ENCODE assay signal across 8 cellular contexts in the genomic region with DNA sequence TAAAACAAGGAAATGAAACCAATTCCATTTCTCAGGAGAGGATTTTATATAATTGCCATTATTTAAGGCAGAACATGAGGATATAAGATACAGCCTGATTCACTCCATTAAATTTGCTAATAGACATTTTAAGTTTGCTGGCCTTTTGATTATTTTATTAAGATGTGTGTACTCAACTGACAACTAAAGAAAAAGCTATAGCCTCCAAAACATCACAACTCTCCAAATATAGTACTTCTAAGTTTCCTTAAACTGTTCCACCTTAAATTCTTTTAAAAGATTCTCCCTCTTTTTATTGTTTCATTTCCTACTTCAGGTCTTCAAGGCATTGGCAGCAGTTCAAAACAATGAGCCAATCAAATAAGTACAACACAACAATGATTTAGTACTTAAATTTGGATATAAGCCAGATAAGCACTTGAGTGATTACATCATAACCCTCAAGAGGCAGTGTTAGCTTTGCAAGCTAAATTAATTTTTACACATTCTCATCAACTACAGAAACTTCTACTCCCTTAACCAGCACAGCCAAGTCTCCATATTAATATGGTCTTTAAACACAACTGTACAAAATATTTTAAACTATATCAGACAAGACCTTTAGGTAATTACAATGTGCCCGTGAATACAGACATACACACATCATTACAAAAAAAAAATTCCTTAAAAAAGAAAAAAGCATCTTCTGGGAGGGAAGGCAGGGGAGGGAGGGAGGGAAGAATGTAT.
DNase-seq lines count a peak whose midpoint lies in the region; ATAC-seq, FAIRE-seq and TF ChIP-seq lines count a peak whose summit lies in the region.

No MANE protein-coding gene starts in this region.

- ATAC-seq in Right ventricle myocardium inferior (peak; percentile 73), K562 (peak; percentile 86), right lobe of liver (peak; percentile 40 to 82 (median 60)), HG03439 (IDR thresholded peaks at IDR 0.05; ENCODE audit: unreplicated experiment) (no peak), GM19328 (IDR thresholded peaks at IDR 0.05; ENCODE audit: unreplicated experiment) (no peak)

- CTCF ChIA-PET in K562 (lab: Yijun Ruan, JAX; ENCODE audit: low intra/inter-chr PET ratio): no interaction called here

- H4K20me1 ChIP-seq in K562 (replicated peaks; ENCODE audit: control insufficient read depth, insufficient read depth, low read length): no peaks in the 10 kb centered on the region

- BruUV-seq in K562 (replicated peaks; lab: Mats Ljungman, UMichigan): no TSS peak

- no peaks in the 10 kb centered on the region for H3K9me3 ChIP-seq in right atrium auricular region
- no peaks in the 10 kb centered on the region for H3K9me3 ChIP-seq in K562 (replicated peaks; ENCODE audit: control insufficient read depth, insufficient read depth, low read depth, low read length)
- H3K9me3 ChIP-seq in right lobe of liver: no peaks in the 10 kb centered on the region

- TF ChIP-seq EP300 in K562 (IDR thresholded peaks at IDR 0.05; ENCODE audit: low read length): peak; percentile 58

- peaks cover 9% of the 10 kb centered on the region for H3K36me3 ChIP-seq in right atrium auricular region
- H3K36me3 ChIP-seq in K562 (ENCODE audit: control insufficient read depth, insufficient read depth, low read length): peaks cover 39% of the 10 kb centered on the region
- H3K36me3 ChIP-seq in right lobe of liver: peaks cover 0 to 16% (median 6%) of the 10 kb centered on the region in 4 donors

- in situ Hi-C loops in K562 (cut with MboI): no loop called here

- 28% methylated on average over 1 of the region's 1 CpG for WGBS in K562 (ENCODE audit: insufficient coverage, low coverage, missing lambda C conversion rate)
- 67% methylated on average over 1 of the region's 1 CpG for WGBS in right lobe of liver (ENCODE audit: insufficient coverage, low coverage, low lambda C conversion rate, missing lambda C conversion rate)

- H3K4me1 ChIP-seq in right atrium auricular region (peaks cover 0 to 18% of the 10 kb centered on the region in 2 donors), K562 (replicated peaks in 1 of 2; ENCODE audit: control insufficient read depth in 2 of 2, insufficient read depth in 2 of 2, low read length in 2 of 2) (peaks cover 0 to 11% of the 10 kb centered on the region in 2 experiments; a peak in 2 of 5 replicates), right lobe of liver (peaks cover 0 to 10% (median 4%) of the 10 kb centered on the region in 4 donors)

- peaks cover 52% of the 10 kb centered on the region for H3K79me2 ChIP-seq in K562 (ENCODE audit: control insufficient read depth, insufficient read depth, low read length)

- no peak for DNase-seq in Right ventricle myocardium inferior (ENCODE audit: missing footprints)
- DNase-seq in right atrium auricular region (ENCODE audit: low spot score): no peak
- peak; percentile 91 for DNase-seq in NCI-H226
- peak; percentile 51 to 81 (median 63) for DNase-seq in K562 (ENCODE audit: extremely low read depth in 1 of 4, low spot score in 3 of 4)
- DNase-seq in right lobe of liver: no peak
- DNase-seq in activated T-cell treated with anti-CD3 and anti-CD28 coated beads, Interleukin-2, amount 50 U/mL, for 48 hours: no peak

- no peak overlapping the region for H3K4me2 ChIP-seq in K562 (ENCODE audit: insufficient read depth, low read length)

- H3K9ac ChIP-seq in K562 (ENCODE audit: insufficient read depth in 1 of 2, low read depth in 2 of 2, low read length in 2 of 2): peak overlapping the region in 1 of 2 experiments; percentile 27; a peak in 1 of 4 replicates

- no peak for TF ChIP-seq CTCF in right atrium auricular region (IDR thresholded peaks at IDR 0.05)
- TF ChIP-seq CTCF in K562 (IDR thresholded peaks at IDR 0.05 in 2 of 3, conservative IDR thresholded peaks at IDR 0.05 in 1 of 3; ENCODE audit: insufficient read depth in 2 of 3, low read depth in 1 of 3, low read length in 3 of 3): 0 out of 6 replicates have a peak, but pooled peaks of 1 of the 3 experiments have one; percentile 15
- TF ChIP-seq CTCF in right lobe of liver (IDR thresholded peaks at IDR 0.05): no peak

- no peak overlapping the region for H2AFZ ChIP-seq in K562 (ENCODE audit: low read depth, low read length)

- no peak; a peak in 2 of 4 replicates for TF ChIP-seq RAD21 in K562 (CRISPR knock-in tag; conservative IDR thresholded peaks at IDR 0.05 in 1 of 2, IDR thresholded peaks at IDR 0.05 in 1 of 2)

- H3K27me3 ChIP-seq in right atrium auricular region (no peaks in the 10 kb centered on the region), K562 (ENCODE audit: control insufficient read depth in 2 of 2, insufficient read depth in 2 of 2, low read length in 2 of 2) (no peaks in the 10 kb centered on the region), right lobe of liver (no peaks in the 10 kb centered on the region)

- no peak for TF ChIP-seq POLR2A in K562 (conservative IDR thresholded peaks at IDR 0.05)
- no peak for TF ChIP-seq POLR2A in right lobe of liver (IDR thresholded peaks at IDR 0.05)

- peak overlapping the region in 1 of 2 donors; percentile 13 for H3K27ac ChIP-seq in right atrium auricular region
- H3K27ac ChIP-seq in K562 (ENCODE audit: extremely low read depth, low read depth, low read length): peak overlapping the region; percentile 57; the same call in 2 of the 3 replicates
- no peak overlapping the region for H3K27ac ChIP-seq in right lobe of liver

- POLR2A ChIA-PET in K562 (lab: Yijun Ruan, JAX): interaction anchor here (2.4 kb wide), 1 partner anchor 10 kb away, joined by 10 read pairs; no protein-coding TSS in a partner anchor

- intact Hi-C loops in Right ventricle myocardium inferior (cut with DNase I) (no loop called here), K562 (cut with micrococcal nuclease) (no loop called here), right lobe of liver (cut with DNase I) (no loop called here)

- no peak overlapping the region for H3K4me3 ChIP-seq in right atrium auricular region
- H3K4me3 ChIP-seq in K562: no peak overlapping the region
- H3K4me3 ChIP-seq in right lobe of liver: no peak overlapping the region

- H3K9me1 ChIP-seq in K562 (ENCODE audit: control insufficient read depth, insufficient read depth, low read length): no peaks in the 10 kb centered on the region

- peak; percentile 76 for FAIRE-seq in K562 (lab: Jason Lieb, UNC)

TF ChIP-seq in K562, 482 proteins besides CTCF, POLR2A, EP300 and RAD21 (continues in another document):
- TF ChIP-seq ARID2 (IDR thresholded peaks at IDR 0.05): no peak
- no peak for TF ChIP-seq KHSRP (IDR thresholded peaks at IDR 0.05)
- TF ChIP-seq ZNF263 (CRISPR knock-in tag; IDR thresholded peaks at IDR 0.05; ENCODE audit: borderline replicate concordance): no peak
- TF ChIP-seq LEF1 (IDR thresholded peaks at IDR 0.05): peak; percentile 64; the same call in 1 of the 2 replicates
- TF ChIP-seq HDGF (IDR thresholded peaks at IDR 0.05): no peak
- no peak for TF ChIP-seq GTF2B (IDR thresholded peaks at IDR 0.05; ENCODE audit: extremely low read depth, insufficient read length)
- TF ChIP-seq MYBL2 (IDR thresholded peaks at IDR 0.05; ENCODE audit: low read depth): peak; percentile 74
- no peak for TF ChIP-seq MYBL2 (CRISPR knock-in tag; IDR thresholded peaks at IDR 0.05; ENCODE audit: borderline replicate concordance)
- TF ChIP-seq XRCC5 (IDR thresholded peaks at IDR 0.05; ENCODE audit: low read depth, low read length): no peak
- no peak for TF ChIP-seq ZNF707 (CRISPR knock-in tag; conservative IDR thresholded peaks at IDR 0.05)
- TF ChIP-seq KLF6 (CRISPR knock-in tag; IDR thresholded peaks at IDR 0.05; ENCODE audit: borderline replicate concordance): no peak
- TF ChIP-seq MNT (conservative IDR thresholded peaks at IDR 0.05): peak in 1 of 2 experiments; percentile 12; a peak in 1 of 4 replicates

Comparison
In these comparisons a context has a peak if more than half of its experiments do, and no peak if none do; other contexts are left out.
1. ATAC-seq: peak in Right ventricle myocardium inferior (single experiment), K562 (single experiment) and right lobe of liver (4 of 4); none in HG03439 (single experiment) and GM19328 (single experiment).
2. DNase-seq: peak in NCI-H226 (single experiment) and K562 (4 of 4); none in Right ventricle myocardium inferior (single experiment), right atrium auricular region (single experiment), right lobe of liver (0 of 3) and activated T-cell treated with anti-CD3 and anti-CD28 coated beads, Interleukin-2, amount 50 U/mL, for 48 hours (0 of 2).